Comparison of ENCODE assay signal across 16 cellular contexts in genomic region chr14:96189288-96189711, GRCh38. TPM values are rescaled to one million over a fixed set of nuclear protein-coding genes. Genes with fewer than 3 reads are reported as not detected.
DNase-seq lines count a peak whose midpoint lies in the region; ATAC-seq, FAIRE-seq and TF ChIP-seq lines count a peak whose summit lies in the region.
"Had no signal": no experiment of that assay in that cellular context is flagged by ENCODE, and none has a peak within 500 bp of the region (broad histone marks: within the 10 kb centered on the region; RNA-seq: fewer than 3 reads in every experiment).

No MANE protein-coding gene starts in this region.

- H3K9me2 ChIP-seq in SK-N-SH, result no peaks in the 10 kb centered on the region

- no peaks in the 10 kb centered on the region for H3K79me2 ChIP-seq in H1 (ENCODE audit: control insufficient read depth in 1 of 2, insufficient read depth in 2 of 2, low read length in 2 of 2)
- no peaks in the 10 kb centered on the region for H3K79me2 ChIP-seq in SK-N-SH (ENCODE audit: insufficient read depth)

- H2BK12ac ChIP-seq in H1 (ENCODE audit: low read depth, low read length), result no peak overlapping the region

- H3K36me3 ChIP-seq in H1 (ENCODE audit: control insufficient read depth in 2 of 4, insufficient read depth in 4 of 4, low read length in 3 of 4), result no peaks in the 10 kb centered on the region
- H3K36me3 ChIP-seq in SK-N-SH (replicated peaks in 1 of 2; ENCODE audit: control insufficient read depth in 1 of 2, insufficient read depth in 2 of 2, low read length in 1 of 2), result no peaks in the 10 kb centered on the region
- H3K36me3 ChIP-seq: spleen had no signal

- no peak overlapping the region for H3K4ac ChIP-seq in H1 (replicated peaks; ENCODE audit: insufficient read length, low read depth, low read length)

- no peak overlapping the region for H2BK120ac ChIP-seq in H1 (replicated peaks; ENCODE audit: low read depth, low read length)

- no peak overlapping the region for H3K4me2 ChIP-seq in H1 (ENCODE audit: insufficient read depth in 1 of 2, low read depth in 2 of 2, low read length in 2 of 2)
- no peak overlapping the region for H3K4me2 ChIP-seq in SK-N-SH

- H4K91ac ChIP-seq in H1 (replicated peaks; ENCODE audit: insufficient read length, low read length), result no peak overlapping the region

- H2BK5ac ChIP-seq in H1 (ENCODE audit: low read depth, low read length), result no peak overlapping the region

- DNase-seq in GM12891 (ENCODE audit: insufficient read length, low spot score), result no peak
- DNase-seq in H1 (ENCODE audit: low read depth in 1 of 2, low spot score in 2 of 2), result no peak
- no peak for DNase-seq in sciatic nerve (ENCODE audit: low spot score)
- no peak for DNase-seq in middle frontal gyrus (ENCODE audit: extremely low spot score, low spot score)
- no peak for DNase-seq in SK-N-SH
- no peak for DNase-seq in 8988T
- DNase-seq in stimulated activated CD4-positive, alpha-beta T cell treated with anti-CD3 and anti-CD28 coated beads, Interleukin-12 subunit alpha, Interleukin-12 subunit beta, amount 100 ng/mL, for 4 hours, result no peak
- DNase-seq: activated CD4-positive, alpha-beta T cell treated with anti-CD3 and anti-CD28 coated beads for 1 hour; activated naive CD4-positive, alpha-beta T cell; dorsolateral prefrontal cortex; GOT3; naive B cell; NCI-H1048; spleen had no signal

- H2AFZ ChIP-seq in H1 (ENCODE audit: low read length), result no peak overlapping the region
- no peak overlapping the region for H2AFZ ChIP-seq in SK-N-SH (ENCODE audit: low read depth)

- H3K14ac ChIP-seq in H1 (ENCODE audit: insufficient read length), result no peak overlapping the region

- H2BK15ac ChIP-seq in H1 (ENCODE audit: low read length), result peak overlapping the region; percentile 65; the same call in 1 of the 2 replicates

- H3K27me3 ChIP-seq in H1 (replicated peaks in 1 of 4; ENCODE audit: control insufficient read depth in 3 of 4, extremely low read depth in 1 of 4, insufficient read depth in 3 of 4, low read length in 3 of 4), result no peaks in the 10 kb centered on the region; a peak in 1 of 7 replicates
- H3K27me3 ChIP-seq in SK-N-SH (ENCODE audit: insufficient read depth), result no peaks in the 10 kb centered on the region

- WGBS in H1 (ENCODE audit: extremely low coverage in 1 of 2, insufficient coverage in 1 of 2, insufficient read length in 1 of 2, insufficient replicate concordance in 2 of 2, low coverage in 1 of 2, low lambda C conversion rate in 2 of 2, missing lambda C conversion rate in 1 of 2), 2 experiments, result 82% methylated on average over 11 of the region's 11 CpGs; no CpG with 5 or more reads in 1 of the 2 experiments
- WGBS in SK-N-SH (ENCODE audit: low lambda C conversion rate), result 88% methylated on average over 11 of the region's 11 CpGs

- H3K9me3 ChIP-seq in H1 (ENCODE audit: insufficient read depth in 2 of 2, low read depth in 1 of 2, low read length in 1 of 2) (no peaks in the 10 kb centered on the region), SK-N-SH (no peaks in the 10 kb centered on the region)
- H3K9me3 ChIP-seq: spleen had no signal

- no peaks in the 10 kb centered on the region for H3F3A ChIP-seq in SK-N-SH (replicated peaks; ENCODE audit: insufficient read depth)

- no peak overlapping the region for H2AK5ac ChIP-seq in H1 (ENCODE audit: low read depth, low read length)

- CTCF ChIA-PET in H1 (lab: Charles Lee; ENCODE audit: partially characterized antibody) (interaction anchor here (0.6 to 1.2 kb wide), 2 partner anchors 623 to 674 kb away, joined by 3 read pairs; no protein-coding TSS in a partner anchor), SK-N-SH (lab: Yijun Ruan, JAX) (interaction anchor here (1.3 to 2.1 kb wide), 2 partner anchors 12 to 86 kb away, joined by 4 to 5 read pairs; no protein-coding TSS in a partner anchor)

- intact Hi-C loops in sciatic nerve (cut with DNase I), result no loop called here

- POLR2A ChIA-PET in H1 (lab: Charles Lee; ENCODE audit: partially characterized antibody) (no interaction called here), SK-N-SH (lab: Yijun Ruan, JAX) (no interaction called here)

- H3K27ac ChIP-seq in H1 (ENCODE audit: low read depth, low read length), result no peak overlapping the region
- H3K27ac ChIP-seq in SK-N-SH (ENCODE audit: low read depth in 2 of 2, low read length in 1 of 2), result no peak overlapping the region
- H3K27ac ChIP-seq: dorsolateral prefrontal cortex, spleen had no signal

- no peaks in the 10 kb centered on the region; the same call in 1 of the 2 replicates for H3K23me2 ChIP-seq in H1 (ENCODE audit: low read depth, low read length)

- TF ChIP-seq CTCF in H1 (IDR thresholded peaks at IDR 0.05; ENCODE audit: control extremely low read depth in 1 of 3, insufficient read depth in 1 of 3, low read depth in 1 of 3, low read length in 3 of 3), result no peak
- no peak for TF ChIP-seq CTCF in SK-N-SH (IDR thresholded peaks at IDR 0.05)

- no peak for TF ChIP-seq POLR2A in GM12891 (IDR thresholded peaks at IDR 0.05; ENCODE audit: low read depth, low read length)
- no peak for TF ChIP-seq POLR2A in H1 (IDR thresholded peaks at IDR 0.05; ENCODE audit: control extremely low read depth in 1 of 2, low read depth in 2 of 2, low read length in 2 of 2)

- H3K9ac ChIP-seq in H1 (replicated peaks in 1 of 4; ENCODE audit: extremely low read depth in 1 of 4, low read depth in 3 of 4, low read length in 3 of 4) (no peak overlapping the region), SK-N-SH (no peak overlapping the region)

- H4K5ac ChIP-seq in H1 (ENCODE audit: insufficient read length, low read depth, low read length), result no peak overlapping the region

- ATAC-seq in HG02623 (IDR thresholded peaks at IDR 0.05; ENCODE audit: unreplicated experiment) (peak; percentile 53), sciatic nerve (peak; percentile 58)
- ATAC-seq: SK-N-SH treated with all-trans-retinoic acid at 6 μM for 48 hours had no signal

- H4K8ac ChIP-seq in H1 (ENCODE audit: extremely low read depth, insufficient read depth, low read length), result no peak overlapping the region

- H4K20me1 ChIP-seq in H1 (replicated peaks in 1 of 2; ENCODE audit: control insufficient read depth in 1 of 2, insufficient read depth in 2 of 2, low read length in 2 of 2), result no peaks in the 10 kb centered on the region
- H4K20me1 ChIP-seq in SK-N-SH (ENCODE audit: insufficient read depth), result no peaks in the 10 kb centered on the region

- H3K18ac ChIP-seq in H1 (ENCODE audit: extremely low read depth, low read length), result no peak overlapping the region

- FAIRE-seq in GM12891 (lab: Jason Lieb, UNC) (peak; percentile 75), H1 (lab: Jason Lieb, UNC) (no peak)

- TF ChIP-seq RAD21 in H1 (IDR thresholded peaks at IDR 0.05 in 1 of 2, conservative IDR thresholded peaks at IDR 0.05 in 1 of 2; ENCODE audit: low read depth in 2 of 2, low read length in 2 of 2) (no peak), SK-N-SH (IDR thresholded peaks at IDR 0.05; ENCODE audit: low read length) (no peak)

- H3K23ac ChIP-seq in H1 (ENCODE audit: insufficient read length), result no peak overlapping the region

- no peak overlapping the region for H2BK20ac ChIP-seq in H1 (ENCODE audit: low read length)

- TF ChIP-seq EP300 in H1 (IDR thresholded peaks at IDR 0.05; ENCODE audit: borderline replicate concordance in 1 of 2, low read depth in 2 of 2, low read length in 2 of 2) (no peak), SK-N-SH (IDR thresholded peaks at IDR 0.05; ENCODE audit: borderline replicate concordance in 1 of 2, low read depth in 1 of 2, low read length in 1 of 2) (no peak)

- H3K4me3 ChIP-seq in H1 (ENCODE audit: extremely low read depth in 1 of 4, insufficient read depth in 2 of 4, low read depth in 3 of 4, low read length in 4 of 4), result no peak overlapping the region
- H3K4me3 ChIP-seq in SK-N-SH (ENCODE audit: low read depth in 2 of 2, low read length in 1 of 2), result no peak overlapping the region
- H3K4me3 ChIP-seq: dorsolateral prefrontal cortex, spleen had no signal

- no peak overlapping the region for H3K56ac ChIP-seq in H1 (replicated peaks; ENCODE audit: insufficient read length, low read depth, low read length)

- H3K79me1 ChIP-seq in H1 (ENCODE audit: low read depth, low read length), result no peaks in the 10 kb centered on the region

- H3K4me1 ChIP-seq in H1 (replicated peaks in 1 of 4; ENCODE audit: control insufficient read depth in 3 of 4, insufficient read depth in 4 of 4, low read length in 3 of 4) (peaks cover 0 to 14% (median 6%) of the 10 kb centered on the region in 4 experiments; a peak in 5 of 7 replicates), SK-N-SH (ENCODE audit: control insufficient read depth in 1 of 2, insufficient read depth in 2 of 2, low read depth in 1 of 2, low read length in 1 of 2) (peaks cover 0 to 6% of the 10 kb centered on the region in 2 experiments; a peak in 1 of 4 replicates)
- H3K4me1 ChIP-seq: spleen had no signal

TF ChIP-seq in GM12891, 5 proteins besides CTCF, POLR2A, EP300 and RAD21 (continues in another document):
- TF ChIP-seq POLR2AphosphoS5 (IDR thresholded peaks at IDR 0.05; ENCODE audit: low read depth, low read length), result no peak
- no peak for TF ChIP-seq SPI1 (IDR thresholded peaks at IDR 0.05; ENCODE audit: low read depth, low read length)
- no peak for TF ChIP-seq POU2F2 (IDR thresholded peaks at IDR 0.05; ENCODE audit: low read depth, low read length)

TF ChIP-seq in H1, 55 proteins besides CTCF, POLR2A, EP300 and RAD21:
- TF ChIP-seq TAF1 (IDR thresholded peaks at IDR 0.05; ENCODE audit: low read depth, low read length) (no peak), SAP30 (IDR thresholded peaks at IDR 0.05; ENCODE audit: insufficient read depth, insufficient replicate concordance, low read length) (no peak)

TF ChIP-seq in SK-N-SH, 30 proteins besides CTCF, POLR2A, EP300 and RAD21 (continues in another document):
- TF ChIP-seq EZH2phosphoT487 (IDR thresholded peaks at IDR 0.05; ENCODE audit: borderline replicate concordance, low read depth) (no peak), NFIC (IDR thresholded peaks at IDR 0.05; ENCODE audit: borderline replicate concordance) (no peak)

RNA-seq across cellular contexts. Expression of gene BDKRB2, which starts 15.3 kb away (rescaled TPM):
- polyA plus RNA-seq in GM12891 (2012; ENCODE audit: low read depth, missing spikeins), result not detected
- total RNA-seq in H1 (2021; fragmentation: NEBNext Ultra II Directional; extraction: Animal tissue kit (Norgen Biotek cat#: 25700)), result 0.13 TPM in 2 replicates
- polyA plus RNA-seq in H1 (2011; rRNA removed) (0.21 and 0.24 TPM in 2 replicates), SK-N-SH (2012; rRNA removed) (4.8 and 6.4 TPM in 2 replicates)
- polyA plus RNA-seq in H1 (2011; cell fraction: cytosol; rRNA removed), result 0.28 TPM
- 0.30 TPM for polyA plus RNA-seq in H1 (2011; cell fraction: nucleus; rRNA removed)
- polyA plus RNA-seq in H1 (2012, experiment 1 of 2), result 0.20 to 0.33 TPM (median 0.26 TPM) in 4 replicates
- polyA plus RNA-seq in H1 (2012, experiment 2 of 2), result not detected
- polyA plus RNA-seq in H1 (2013, experiment 1 of 2), result 0.20 TPM
- 0.18 TPM for polyA plus RNA-seq in H1 (2013, experiment 2 of 2)
- 1.3 and 1.8 TPM in 2 replicates for polyA minus RNA-seq in H1 (2011; rRNA and poly(A)+ RNA removed)
- polyA minus RNA-seq in H1 (2011; cell fraction: cytosol; rRNA and poly(A)+ RNA removed), result 0.51 TPM
- polyA minus RNA-seq in H1 (2011; cell fraction: nucleus; rRNA and poly(A)+ RNA removed), result 0.70 TPM
- 50.4 TPM for total RNA-seq in sciatic nerve
- 3.4 and 5.1 TPM in 2 replicates for polyA plus RNA-seq in SK-N-SH (2012; cell fraction: cytosol; rRNA removed)
- polyA plus RNA-seq in SK-N-SH (2012; cell fraction: nucleus; rRNA removed), result 5.0 and 6.3 TPM in 2 replicates

Comparison
In these comparisons a context has a peak if more than half of its experiments do, and no peak if none do; other contexts are left out.
1. RNA of gene BDKRB2, which starts 15.3 kb away (total RNA-seq): 50.4 TPM in sciatic nerve (single experiment); 0.13 TPM in H1; every median in the first group is over 10 times any median in the second.